ENCODE assay signal across 8 cellular contexts in genomic region chr2:102063360-102063947, GRCh38.
DNase-seq lines count a peak whose midpoint lies in the region; ATAC-seq, FAIRE-seq and TF ChIP-seq lines count a peak whose summit lies in the region.

No MANE protein-coding gene starts in this region.

- H3K4me1 ChIP-seq in Peyer's patch (peaks cover 0 to 31% (median 0%) of the 10 kb centered on the region in 4 donors), neutrophil (ENCODE audit: control insufficient read depth in 1 of 2, insufficient read depth in 1 of 2, low read depth in 1 of 2, low read length in 1 of 2) (peaks cover 24 to 31% of the 10 kb centered on the region in 2 experiments)

- intact Hi-C loops in dorsolateral prefrontal cortex (cut with DNase I) = no loop called here

- H3K36me3 ChIP-seq in Peyer's patch (no peaks in the 10 kb centered on the region), neutrophil (peaks cover 7% of the 10 kb centered on the region)

- H3K4me3 ChIP-seq in Peyer's patch = no peak overlapping the region
- no peak overlapping the region for H3K4me3 ChIP-seq in neutrophil (ENCODE audit: low read depth in 1 of 2, low read length in 1 of 2)
- no peak overlapping the region for H3K4me3 ChIP-seq in dorsolateral prefrontal cortex

- TF ChIP-seq POLR2A in Peyer's patch (IDR thresholded peaks at IDR 0.05) = no peak

- no peak for FAIRE-seq in GM19239 (lab: Jason Lieb, UNC)

- peak; percentile 49 for ATAC-seq in esophagus mucosa
- no peak for ATAC-seq in GM19328 (IDR thresholded peaks at IDR 0.05; ENCODE audit: unreplicated experiment)

- H3K27ac ChIP-seq in C4-2B = peak overlapping the region; percentile 27
- H3K27ac ChIP-seq in Peyer's patch = peak overlapping the region; percentile 75 to 93 (median 89)
- peak overlapping the region; percentile 78 for H3K27ac ChIP-seq in neutrophil
- peak overlapping the region in 20 of 59 donors; percentile 11 to 73 (median 48) for H3K27ac ChIP-seq in dorsolateral prefrontal cortex

- H3K9me3 ChIP-seq in Peyer's patch (no peaks in the 10 kb centered on the region), neutrophil (no peaks in the 10 kb centered on the region)

- no peak for TF ChIP-seq CTCF in C4-2B (conservative IDR thresholded peaks at IDR 0.05)
- no peak for TF ChIP-seq CTCF in Peyer's patch (IDR thresholded peaks at IDR 0.05)
- no peak for TF ChIP-seq CTCF in neutrophil (IDR thresholded peaks at IDR 0.05)
- TF ChIP-seq CTCF in dorsolateral prefrontal cortex (IDR thresholded peaks at IDR 0.05 in 54 of 56, conservative IDR thresholded peaks at IDR 0.05 in 2 of 56; ENCODE audit: low read depth in 1 of 56, partially characterized antibody in 56 of 56) = no peak

- H3K27me3 ChIP-seq in Peyer's patch (no peaks in the 10 kb centered on the region), neutrophil (no peaks in the 10 kb centered on the region), dorsolateral prefrontal cortex (no peaks in the 10 kb centered on the region)

- DNase-seq in Peyer's patch (peak in 2 of 3 donors; percentile 24 to 62), activated gamma-delta T cell (lab: John Stamatoyannopoulos, UW) (no peak), dorsolateral prefrontal cortex (no peak), GM19239 (ENCODE audit: insufficient read length, low spot score) (no peak)

Comparison
In these comparisons a context has a peak if more than half of its experiments do, and no peak if none do; other contexts are left out.
1. DNase-seq: peak in Peyer's patch (2 of 3); none in activated gamma-delta T cell (single experiment), dorsolateral prefrontal cortex (0 of 10) and GM19239 (single experiment).